Comparison of ENCODE assay signal across 23 cellular contexts in genomic region chr5:126695081-126695480, GRCh38.
"Had no signal": no experiment of that assay in that cellular context is flagged by ENCODE, and none has a peak within 500 bp of the region (broad histone marks: within the 10 kb centered on the region; RNA-seq: fewer than 3 reads in every experiment).

No MANE protein-coding gene starts in this region.

- H3K4me3 ChIP-seq: breast epithelium, coronary artery, left ventricle myocardium inferior, sigmoid colon, vagina had no signal

- H3K27ac ChIP-seq: breast epithelium, coronary artery, left ventricle myocardium inferior, sigmoid colon, vagina had no signal

- ATAC-seq: natural killer cell; stimulated activated naive B cell treated with anti-CD40 and anti-IgM and Interleukin-4, amounts not matched to agents 10 μg/mL and 1 μg/mL and 100 μg/mL, for 72 hours; WTC11 had no signal

- FAIRE-seq: frontal cortex had no signal

- H3K4me1 ChIP-seq: breast epithelium, left ventricle myocardium inferior, sigmoid colon, vagina had no signal

- H3K9me3 ChIP-seq: breast epithelium, left ventricle myocardium inferior, sigmoid colon, vagina had no signal

- H3K36me3 ChIP-seq: breast epithelium, left ventricle myocardium inferior, sigmoid colon, vagina had no signal

- DNase-seq: activated CD8-positive, alpha-beta memory T cell treated with anti-CD3 and anti-CD28 coated beads for 24 hours; activated naive CD4-positive, alpha-beta T cell treated with anti-CD3 and anti-CD28 coated beads for 36 hours; activated naive CD8-positive, alpha-beta T cell treated with anti-CD3 and anti-CD28 coated beads, Interleukin-2, amount 10 ng/mL, durations not matched to agents 7 days and 5 days; activated T-cell treated with anti-CD3 and anti-CD28 coated beads, Interleukin-2, amount 50 U/mL, for 48 hours; amniotic stem cell; cerebellar nuclear complex; erythroblast; glutamatergic neuron; hippocampal formation; left ventricle myocardium inferior; midbrain; natural killer cell; retina; sigmoid colon; stimulated activated CD4-positive, alpha-beta T cell treated with anti-CD3 and anti-CD28 coated beads, Interleukin-2, amount 100 ng/mL, for 48 hours; stimulated activated CD8-positive, alpha-beta memory T cell treated with anti-CD3 and anti-CD28 coated beads, Interleukin-4, amount 100 ng/mL, for 48 hours; stimulated activated naive B cell treated with anti-CD40 and anti-IgM and Interleukin-4, amounts not matched to agents 10 μg/mL and 1 μg/mL and 100 μg/mL, for 72 hours; T-helper 9 cell had no signal

- H3K27me3 ChIP-seq: breast epithelium, sigmoid colon, vagina had no signal
